8 cellular contexts compared by ENCODE assay signal in the genomic region with DNA sequence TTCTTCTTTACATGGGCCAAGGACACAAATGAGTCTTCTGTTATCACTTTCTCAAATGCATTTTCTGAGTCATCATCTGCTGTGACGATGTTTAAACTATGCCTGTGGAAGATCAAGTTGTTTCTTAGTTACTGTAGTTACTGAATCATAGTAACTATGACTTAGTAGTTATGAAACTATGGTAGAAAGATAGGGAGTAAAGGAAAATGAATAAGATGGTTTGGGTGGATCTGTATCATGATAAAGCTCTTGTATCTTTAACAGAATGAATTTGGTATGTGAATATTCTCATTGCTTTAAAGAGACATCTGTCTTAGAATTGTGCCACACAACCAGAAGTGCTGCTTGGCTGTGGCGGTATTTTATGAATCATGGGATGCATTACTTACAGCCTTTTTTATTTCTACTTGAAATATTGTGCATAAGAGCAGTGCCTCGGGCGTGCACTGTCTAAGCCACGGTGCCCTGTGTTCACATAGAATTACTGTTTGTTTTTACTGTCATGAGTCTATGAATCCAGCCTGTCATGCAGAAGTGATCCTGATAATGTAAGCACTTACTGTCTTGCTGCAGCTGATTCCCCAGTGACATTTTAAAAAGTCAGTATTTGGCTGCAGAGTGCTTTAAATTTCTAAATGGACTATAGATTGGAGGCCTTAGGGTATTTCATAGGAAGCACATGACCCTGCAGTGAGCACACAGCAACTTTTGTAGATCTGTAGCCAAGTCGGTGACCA.
DNase-seq lines count a peak whose midpoint lies in the region; ATAC-seq, FAIRE-seq and TF ChIP-seq lines count a peak whose summit lies in the region.

No MANE protein-coding gene starts in this region.

- TF ChIP-seq CTCF in AG04450 (IDR thresholded peaks at IDR 0.05; ENCODE audit: low read depth, low read length) (no peak), K562 (IDR thresholded peaks at IDR 0.05 in 2 of 3, conservative IDR thresholded peaks at IDR 0.05 in 1 of 3; ENCODE audit: insufficient read depth in 2 of 3, low read depth in 1 of 3, low read length in 3 of 3) (no peak), stomach (IDR thresholded peaks at IDR 0.05) (no peak)

- intact Hi-C loops in K562 (cut with micrococcal nuclease) (no loop called here), stomach (cut with DNase I; ENCODE audit: low total_unique reads) (no loop called here)

- no peaks in the 10 kb centered on the region for H3K79me1 ChIP-seq in mesendoderm (ENCODE audit: low read length)

- H3K27ac ChIP-seq in AG04450 (ENCODE audit: low read depth, low read length): peak overlapping the region; percentile 92
- peak overlapping the region; percentile 44; the same call in 2 of the 3 replicates for H3K27ac ChIP-seq in K562 (ENCODE audit: extremely low read depth, low read depth, low read length)
- H3K27ac ChIP-seq in mesendoderm (ENCODE audit: low read depth, low read length): no peak overlapping the region
- H3K27ac ChIP-seq in stomach: peak overlapping the region in 2 of 5 donors; percentile 16 to 59

- H3K79me2 ChIP-seq in K562 (ENCODE audit: control insufficient read depth, insufficient read depth, low read length) (peaks cover 4% of the 10 kb centered on the region; the same call in 2 of the 3 replicates), mesendoderm (ENCODE audit: control insufficient read depth, insufficient read depth, low read length) (no peaks in the 10 kb centered on the region)

- WGBS in K562 (ENCODE audit: insufficient coverage, low coverage, missing lambda C conversion rate): 22% methylated on average over 6 of the region's 6 CpGs
- no CpG with 5 or more reads among the region's 6 CpGs for WGBS in mesendoderm (ENCODE audit: extremely low coverage, insufficient coverage, low lambda C conversion rate)
- WGBS in stomach, 5 donors: 36 to 47% (median 41%) methylated on average over 6 of the region's 6 CpGs

- peak overlapping the region; percentile 25 for H3K4me3 ChIP-seq in AG04450 (ENCODE audit: low read depth, low read length)
- no peak overlapping the region for H3K4me3 ChIP-seq in K562
- no peak overlapping the region for H3K4me3 ChIP-seq in mesendoderm (ENCODE audit: low read length)
- no peak overlapping the region for H3K4me3 ChIP-seq in stomach

- no peaks in the 10 kb centered on the region for H3K9me1 ChIP-seq in K562 (ENCODE audit: control insufficient read depth, insufficient read depth, low read length)

- DNase-seq in AG04450 (ENCODE audit: low read depth, low spot score): peak; percentile 74
- peak; percentile 92 for DNase-seq in LHCN-M2 (ENCODE audit: low read depth)
- DNase-seq in K562 (ENCODE audit: extremely low read depth in 1 of 4, low spot score in 3 of 4): peak; percentile 59 to 79 (median 66)
- peak; percentile 13 for DNase-seq in mesendoderm
- no peak for DNase-seq in KBM-7
- no peak for DNase-seq in stomach
- no peak for DNase-seq in anterior cingulate cortex (lab: John Stamatoyannopoulos, UW)

- H3K4ac ChIP-seq in mesendoderm (ENCODE audit: low read depth, low read length): no peak overlapping the region

- no peak overlapping the region for H2BK120ac ChIP-seq in mesendoderm (ENCODE audit: low read depth, low read length)

- in situ Hi-C loops in K562 (cut with MboI): no loop called here
- in situ Hi-C loops in KBM-7 (cut with MboI; ENCODE audit: low pct_unique_long_range_greater_than_20kb, low sequenced_read_pairs): no loop called here

- H3K27me3 ChIP-seq in AG04450 (ENCODE audit: control insufficient read depth, insufficient read depth, low read length): no peaks in the 10 kb centered on the region
- no peaks in the 10 kb centered on the region for H3K27me3 ChIP-seq in K562 (ENCODE audit: control insufficient read depth in 2 of 2, insufficient read depth in 2 of 2, low read length in 2 of 2)
- H3K27me3 ChIP-seq in mesendoderm (ENCODE audit: insufficient read depth, low read length, poor library complexity): no peaks in the 10 kb centered on the region
- no peaks in the 10 kb centered on the region for H3K27me3 ChIP-seq in stomach

- CTCF ChIA-PET in AG04450 (lab: Charles Lee) (interaction anchor here (1.0 to 1.3 kb wide), 2 partner anchors 73 to 76 kb away, joined by 4 read pairs; no protein-coding TSS in a partner anchor), K562 (lab: Yijun Ruan, JAX; ENCODE audit: low intra/inter-chr PET ratio) (no interaction called here)

- no peak overlapping the region for H2AK5ac ChIP-seq in mesendoderm (ENCODE audit: low read length)

- H3K9me3 ChIP-seq in AG04450 (ENCODE audit: control insufficient read depth, insufficient read depth, low read length) (no peaks in the 10 kb centered on the region), K562 (replicated peaks; ENCODE audit: control insufficient read depth, insufficient read depth, low read depth, low read length) (no peaks in the 10 kb centered on the region), stomach (no peaks in the 10 kb centered on the region)

- no peak overlapping the region for H4K5ac ChIP-seq in mesendoderm (ENCODE audit: low read length)

- BruUV-seq in K562 (replicated peaks; lab: Mats Ljungman, UMichigan): no TSS peak

- no peak overlapping the region for H3K23ac ChIP-seq in mesendoderm (ENCODE audit: low read length)

- H2BK5ac ChIP-seq in mesendoderm (ENCODE audit: low read length): no peak overlapping the region

- H3K18ac ChIP-seq in mesendoderm (ENCODE audit: low read length): no peak overlapping the region

- no peak overlapping the region for H3K56ac ChIP-seq in mesendoderm (ENCODE audit: low read length)

- no peak overlapping the region for H2AFZ ChIP-seq in K562 (ENCODE audit: low read depth, low read length)

- TF ChIP-seq EP300 in K562 (IDR thresholded peaks at IDR 0.05; ENCODE audit: low read length) (peak; percentile 64; the same call in 1 of the 2 replicates), stomach (IDR thresholded peaks at IDR 0.05) (no peak)

- 0 out of 3 replicates have a peak, but pooled peaks cover 5% of the 10 kb centered on the region for H3K36me3 ChIP-seq in K562 (ENCODE audit: control insufficient read depth, insufficient read depth, low read length)
- H3K36me3 ChIP-seq in mesendoderm (ENCODE audit: control insufficient read depth, insufficient read depth, low read length): no peaks in the 10 kb centered on the region
- H3K36me3 ChIP-seq in stomach: peaks cover 0 to 5% (median 3%) of the 10 kb centered on the region in 4 donors

- H4K20me1 ChIP-seq in K562 (replicated peaks; ENCODE audit: control insufficient read depth, insufficient read depth, low read length): no peaks in the 10 kb centered on the region

- FAIRE-seq in K562 (lab: Jason Lieb, UNC): peak; percentile 80

- H3K4me1 ChIP-seq in K562 (replicated peaks in 1 of 2; ENCODE audit: control insufficient read depth in 2 of 2, insufficient read depth in 2 of 2, low read length in 2 of 2) (peaks cover 0 to 25% of the 10 kb centered on the region in 2 experiments; a peak in 4 of 5 replicates), mesendoderm (ENCODE audit: control insufficient read depth, low read depth, low read length) (no peaks in the 10 kb centered on the region), stomach (peaks cover 0 to 43% (median 17%) of the 10 kb centered on the region in 4 donors)

- ATAC-seq in K562 (peak; percentile 80), GM18498 (IDR thresholded peaks at IDR 0.05; ENCODE audit: unreplicated experiment) (no peak)

- H4K8ac ChIP-seq in mesendoderm (ENCODE audit: low read depth, low read length): no peak overlapping the region

- H3K4me2 ChIP-seq in K562 (ENCODE audit: insufficient read depth, low read length): peak overlapping the region; percentile 15; the same call in 1 of the 2 replicates
- no peak overlapping the region for H3K4me2 ChIP-seq in mesendoderm (ENCODE audit: low read length)

- no peak for TF ChIP-seq POLR2A in K562 (conservative IDR thresholded peaks at IDR 0.05)
- no peak for TF ChIP-seq POLR2A in stomach (IDR thresholded peaks at IDR 0.05)

- TF ChIP-seq RAD21 in K562 (CRISPR knock-in tag; conservative IDR thresholded peaks at IDR 0.05 in 1 of 2, IDR thresholded peaks at IDR 0.05 in 1 of 2): no peak

- 0 out of 4 replicates have a peak overlapping the region, but pooled peaks of 1 of the 2 experiments have one; percentile 17 for H3K9ac ChIP-seq in K562 (ENCODE audit: insufficient read depth in 1 of 2, low read depth in 2 of 2, low read length in 2 of 2)
- no peak overlapping the region for H3K9ac ChIP-seq in mesendoderm (ENCODE audit: low read length)

- POLR2A ChIA-PET in AG04450 (lab: Yijun Ruan, JAX): no interaction called here
- POLR2A ChIA-PET in K562 (lab: Yijun Ruan, JAX): interaction anchor here (0.5 kb wide), 1 partner anchor 40 kb away, joined by 3 read pairs; no protein-coding TSS in a partner anchor

- no peak overlapping the region for H2BK15ac ChIP-seq in mesendoderm (replicated peaks; ENCODE audit: low read depth)

TF ChIP-seq in K562, 482 proteins besides CTCF, POLR2A, EP300 and RAD21 (continues in another document):
- TF ChIP-seq FOS (IDR thresholded peaks at IDR 0.05; ENCODE audit: extremely low read depth, insufficient read length): peak; percentile 67
- TF ChIP-seq FOXJ3 (CRISPR knock-in tag; IDR thresholded peaks at IDR 0.05): peak; percentile 85
- TF ChIP-seq NCOA2 (IDR thresholded peaks at IDR 0.05; ENCODE audit: partially characterized antibody in 2 of 2): peak in 1 of 2 experiments; percentile 31
- TF ChIP-seq SMARCE1 (IDR thresholded peaks at IDR 0.05): peak; percentile 90
- TF ChIP-seq, protein P1, sequence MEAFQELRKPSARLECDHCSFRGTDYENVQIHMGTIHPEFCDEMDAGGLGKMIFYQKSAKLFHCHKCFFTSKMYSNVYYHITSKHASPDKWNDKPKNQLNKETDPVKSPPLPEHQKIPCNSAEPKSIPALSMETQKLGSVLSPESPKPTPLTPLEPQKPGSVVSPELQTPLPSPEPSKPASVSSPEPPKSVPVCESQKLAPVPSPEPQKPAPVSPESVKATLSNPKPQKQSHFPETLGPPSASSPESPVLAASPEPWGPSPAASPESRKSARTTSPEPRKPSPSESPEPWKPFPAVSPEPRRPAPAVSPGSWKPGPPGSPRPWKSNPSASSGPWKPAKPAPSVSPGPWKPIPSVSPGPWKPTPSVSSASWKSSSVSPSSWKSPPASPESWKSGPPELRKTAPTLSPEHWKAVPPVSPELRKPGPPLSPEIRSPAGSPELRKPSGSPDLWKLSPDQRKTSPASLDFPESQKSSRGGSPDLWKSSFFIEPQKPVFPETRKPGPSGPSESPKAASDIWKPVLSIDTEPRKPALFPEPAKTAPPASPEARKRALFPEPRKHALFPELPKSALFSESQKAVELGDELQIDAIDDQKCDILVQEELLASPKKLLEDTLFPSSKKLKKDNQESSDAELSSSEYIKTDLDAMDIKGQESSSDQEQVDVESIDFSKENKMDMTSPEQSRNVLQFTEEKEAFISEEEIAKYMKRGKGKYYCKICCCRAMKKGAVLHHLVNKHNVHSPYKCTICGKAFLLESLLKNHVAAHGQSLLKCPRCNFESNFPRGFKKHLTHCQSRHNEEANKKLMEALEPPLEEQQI (IDR thresholded peaks at IDR 0.05): 0 out of 2 replicates have a peak, but pooled peaks have one; percentile 43

Comparison
In these comparisons a context has a peak if more than half of its experiments do, and no peak if none do; other contexts are left out.
1. DNase-seq: peak in AG04450 (single experiment), LHCN-M2 (single experiment), K562 (4 of 4) and mesendoderm (single experiment); none in KBM-7 (single experiment), stomach (single experiment) and anterior cingulate cortex (0 of 58).